9 cellular contexts compared by ENCODE assay signal in genomic region chr11:124717421-124717785, GRCh38. TPM values are rescaled to one million over a fixed set of nuclear protein-coding genes. Genes with fewer than 3 reads are reported as not detected.
A peak's percentile ranks its signal among the peaks of the same experiment; 100 is the strongest.
DNase-seq lines count a peak whose midpoint lies in the region; ATAC-seq and TF ChIP-seq lines count a peak whose summit lies in the region.
"Had no signal": no experiment of that assay in that cellular context is flagged by ENCODE, and none has a peak within 500 bp of the region (broad histone marks: within the 10 kb centered on the region; RNA-seq: fewer than 3 reads in every experiment).

No MANE protein-coding gene starts in this region.

- H3K23ac ChIP-seq in H9 (ENCODE audit: insufficient read length, low read depth, low read length), result no peak overlapping the region

- H2BK5ac ChIP-seq in H9 (ENCODE audit: insufficient read length, low read length), result no peak overlapping the region

- no peak overlapping the region for H2BK20ac ChIP-seq in H9 (ENCODE audit: low read depth, low read length, poor library complexity, severe bottlenecking)

- H2AK5ac ChIP-seq in H9 (ENCODE audit: insufficient read length, low read length), result no peak overlapping the region

- no peak overlapping the region for H2BK12ac ChIP-seq in H9 (ENCODE audit: insufficient read length, low read depth, low read length)

- H3K27me3 ChIP-seq in H9 (ENCODE audit: insufficient read depth, low read length), result peaks cover 49% of the 10 kb centered on the region
- peaks cover 32% of the 10 kb centered on the region for H3K27me3 ChIP-seq in brain microvascular endothelial cell (replicated peaks)

- peak overlapping the region; percentile 86 for H3K4me2 ChIP-seq in H9 (ENCODE audit: insufficient read depth, insufficient read length, low read length)

- no peak overlapping the region for H4K91ac ChIP-seq in H9 (ENCODE audit: insufficient read length, low read depth, low read length)

- no peak overlapping the region for H3K9ac ChIP-seq in H9 (ENCODE audit: extremely low read depth, insufficient read length, low read length)

- H4K8ac ChIP-seq in H9 (replicated peaks; ENCODE audit: insufficient read length, low read depth, low read length), result no peak overlapping the region

- peaks cover 23 to 27% of the 10 kb centered on the region in 2 experiments for H3K4me1 Mint-ChIP-seq in H9
- peaks cover 10% of the 10 kb centered on the region for H3K4me1 Mint-ChIP-seq in memory B cell

- peak; percentile 4 for DNase-seq in ACHN
- no peak for DNase-seq in H9
- DNase-seq in brain microvascular endothelial cell, result peak; percentile 15
- no peak for DNase-seq in memory B cell (ENCODE audit: low spot score in 2 of 2)
- DNase-seq in DMS153 treated with DMSO at 0.1 percent for 48 hours (lab: John Stamatoyannopoulos, UW; ENCODE audit: unreplicated experiment), result no peak
- DNase-seq in Ammon's horn (ENCODE audit: low spot score), result no peak
- DNase-seq in NOMO-1 treated with DMSO at 0.1 percent for 48 hours (lab: John Stamatoyannopoulos, UW; ENCODE audit: unreplicated experiment), result no peak

- no peak overlapping the region for H2BK15ac ChIP-seq in H9 (ENCODE audit: low read depth, low read length)

- H3K56ac ChIP-seq in H9 (ENCODE audit: insufficient read length, low read depth, low read length), result no peak overlapping the region

- no peaks in the 10 kb centered on the region for H4K20me1 ChIP-seq in H9 (ENCODE audit: control insufficient read depth, insufficient read depth, insufficient read length)

- H3K36me3 Mint-ChIP-seq in H9 (ENCODE audit: insufficient read depth in 1 of 3, low read depth in 3 of 3) (no peaks in the 10 kb centered on the region), memory B cell (peaks cover 2% of the 10 kb centered on the region)

- no peak overlapping the region for H3K27ac Mint-ChIP-seq in H9
- H3K27ac Mint-ChIP-seq in memory B cell, result no peak overlapping the region

- H3K9me3 Mint-ChIP-seq in H9, result no peaks in the 10 kb centered on the region
- H3K9me3 Mint-ChIP-seq in memory B cell, result no peaks in the 10 kb centered on the region

- H3K18ac ChIP-seq in H9 (ENCODE audit: insufficient read length, low read depth, low read length), result no peak overlapping the region

- TF ChIP-seq CTCF in H9 (conservative IDR thresholded peaks at IDR 0.05) (no peak), brain microvascular endothelial cell (IDR thresholded peaks at IDR 0.05; ENCODE audit: low read depth, low read length, missing control alignments) (no peak)

- H3K14ac ChIP-seq in H9 (ENCODE audit: insufficient read depth, low read length), result no peak overlapping the region

- H3T11ph ChIP-seq in H9 (ENCODE audit: low read length), result no peak overlapping the region

- peaks cover 9% of the 10 kb centered on the region for H3K23me2 ChIP-seq in H9 (ENCODE audit: insufficient read length, low read depth, low read length, poor library complexity, severe bottlenecking)

- no peak overlapping the region for H3K4me3 ChIP-seq in brain microvascular endothelial cell (ENCODE audit: low read depth, low read length)

- no peak overlapping the region for H4K5ac ChIP-seq in H9 (ENCODE audit: insufficient read length, low read depth, low read length)

- in situ Hi-C loops in ACHN (cut with HindIII; ENCODE audit: low pct_ligation_motif_present, low pct_unique_long_range_greater_than_20kb, low sequenced_read_pairs), result no loop called here
- in situ Hi-C loops in brain microvascular endothelial cell (cut with HindIII; ENCODE audit: low pct_ligation_motif_present, low sequenced_read_pairs), result no loop called here

- H3K79me2 ChIP-seq in H9 (ENCODE audit: insufficient read depth, low read length), result no peaks in the 10 kb centered on the region

- ATAC-seq in memory B cell (ENCODE audit: low read depth) (no peak), HG03565 (IDR thresholded peaks at IDR 0.05; ENCODE audit: unreplicated experiment) (no peak)

- H3K36me3 ChIP-seq in brain microvascular endothelial cell (replicated peaks), result no peaks in the 10 kb centered on the region

- no peak overlapping the region for H2BK120ac ChIP-seq in H9 (ENCODE audit: low read depth, low read length, poor library complexity, severe bottlenecking)

- WGBS in H9 (ENCODE audit: extremely low coverage, insufficient read length, low lambda C conversion rate), result no CpG with 5 or more reads among the region's 7 CpGs

- peak overlapping the region; percentile 66 to 86 for H3K4me3 Mint-ChIP-seq in H9
- peak overlapping the region; percentile 69 for H3K4me3 Mint-ChIP-seq in memory B cell

- no peak overlapping the region for H3K4ac ChIP-seq in H9 (ENCODE audit: low read depth, low read length)

- H3K27me3 Mint-ChIP-seq in H9 (ENCODE audit: low read depth), result peaks cover 83% of the 10 kb centered on the region
- peaks cover 24% of the 10 kb centered on the region for H3K27me3 Mint-ChIP-seq in memory B cell

- no peaks in the 10 kb centered on the region for H3K79me1 ChIP-seq in H9 (ENCODE audit: insufficient read depth, low read depth, low read length, poor library complexity, severe bottlenecking)

- peaks cover 6% of the 10 kb centered on the region for H3K4me1 ChIP-seq in H9 (ENCODE audit: insufficient read depth, low read length)

- H2AFZ ChIP-seq in H9 (ENCODE audit: low read length), result no peak overlapping the region

- no peaks in the 10 kb centered on the region for H3K9me3 ChIP-seq in H9 (ENCODE audit: control insufficient read depth, low read depth, low read length)

- no peak overlapping the region for H3K27ac ChIP-seq in H9 (ENCODE audit: insufficient read length, low read depth, low read length)
- H3K27ac ChIP-seq in brain microvascular endothelial cell, result no peak overlapping the region

RNA-seq across cellular contexts. Expression of gene NRGN, which starts 22.3 kb away (rescaled TPM):
- 6.4 and 7.0 TPM in 2 replicates for total RNA-seq in H9 (2021)

RNA-seq across cellular contexts. Expression of gene VSIG2, which starts 34.7 kb away (rescaled TPM):
- not detected in 2 replicates for total RNA-seq in H9 (2021)
- total RNA-seq: G401 had no signal

RNA-seq across cellular contexts. Expression of gene SPA17, which starts 43.7 kb away (rescaled TPM):
- 6.9 and 7.2 TPM in 2 replicates for total RNA-seq in H9 (2021)

RNA-seq across cellular contexts. Expression of gene SIAE, which starts 43.9 kb away (rescaled TPM):
- 4.7 and 5.6 TPM in 2 replicates for total RNA-seq in H9 (2021)

RNA-seq across cellular contexts. Expression of gene ESAM, which starts 44.7 kb away (rescaled TPM):
- total RNA-seq in H9 (2021), result 0.33 and 0.92 TPM in 2 replicates
- total RNA-seq: G401 had no signal

Comparison
In these comparisons a context has a peak if more than half of its experiments do, and no peak if none do; other contexts are left out.
1. DNase-seq: peak in ACHN (single experiment) and brain microvascular endothelial cell (single experiment); none in H9 (single experiment), memory B cell (0 of 2), DMS153 treated with DMSO at 0.1 percent for 48 hours (single experiment), Ammon's horn (single experiment) and NOMO-1 treated with DMSO at 0.1 percent for 48 hours (single experiment).